ENCODE assay signal across 20 cellular contexts in the genomic region with DNA sequence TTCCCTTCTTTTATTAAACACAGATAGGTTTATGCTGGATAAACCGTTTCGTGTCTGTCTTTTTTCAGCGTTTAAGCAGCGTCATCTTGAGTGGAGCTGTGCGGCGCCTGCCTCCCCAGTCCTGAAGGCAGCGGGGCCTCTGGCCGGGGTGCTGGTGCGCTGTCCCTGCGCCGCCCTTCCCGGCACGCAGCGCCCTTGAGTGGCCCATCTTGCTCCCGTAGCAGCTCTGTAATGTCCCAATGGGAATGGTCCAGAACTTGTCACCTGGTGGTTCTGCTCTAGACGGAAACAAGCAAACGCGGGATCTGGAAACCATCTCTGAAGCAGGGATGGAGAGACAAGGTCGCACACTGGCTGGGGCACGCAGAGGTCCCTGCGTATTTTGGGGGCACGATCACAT.
"Had no signal": no experiment of that assay in that cellular context is flagged by ENCODE, and none has a peak within 500 bp of the region (broad histone marks: within the 10 kb centered on the region; RNA-seq: fewer than 3 reads in every experiment).

No MANE protein-coding gene starts in this region.

- H3K36me3 ChIP-seq: ovary, upper lobe of right lung had no signal

- DNase-seq: glutamatergic neuron; heart right ventricle; islet precursor cell; left ventricle myocardium inferior; midbrain; mucosa of descending colon; naive thymus-derived CD8-positive, alpha-beta T cell; ovary; retina; small intestine; stimulated activated CD4-positive, alpha-beta T cell treated with anti-CD3 and anti-CD28 coated beads, Interleukin-1b, Interleukin-23, amount 100 ng/mL, for 48 hours; stimulated activated CD4-positive, alpha-beta T cell treated with anti-CD3 and anti-CD28 coated beads, Interleukin-2, amount 100 ng/mL, for 48 hours; stimulated activated CD4-positive, alpha-beta T cell treated with anti-CD3 and anti-CD28 coated beads, Interleukin-4, amount 100 ng/mL, for 4 hours; stimulated activated CD8-positive, alpha-beta memory T cell treated with anti-CD3 and anti-CD28 coated beads, Interleukin-4, amount 100 ng/mL, for 48 hours; stimulated activated naive CD4-positive, alpha-beta T cell treated with Interleukin-2 at 50 U/mL for 16 hours; stimulated activated naive CD8-positive, alpha-beta T cell treated with anti-CD3 and anti-CD28 coated beads, Interleukin-15, amount 100 ng/mL, for 72 hours; tibial artery; upper lobe of right lung had no signal

- H3K9me3 ChIP-seq: left ventricle myocardium inferior, mucosa of descending colon, ovary, thoracic aorta, tibial artery, upper lobe of right lung had no signal

- H3K27ac ChIP-seq: heart right ventricle, hepatocyte, left ventricle myocardium inferior, ovary, thoracic aorta, tibial artery, upper lobe of right lung had no signal

- H3K4me3 ChIP-seq: heart right ventricle, hepatocyte, left ventricle myocardium inferior, mucosa of descending colon, ovary, thoracic aorta, tibial artery, upper lobe of right lung had no signal

- H3K27me3 ChIP-seq: heart right ventricle, hepatocyte, ovary, tibial artery, upper lobe of right lung had no signal

- H3K4me1 ChIP-seq: heart right ventricle, left ventricle myocardium inferior, tibial artery, upper lobe of right lung had no signal
